In the genomic region with DNA sequence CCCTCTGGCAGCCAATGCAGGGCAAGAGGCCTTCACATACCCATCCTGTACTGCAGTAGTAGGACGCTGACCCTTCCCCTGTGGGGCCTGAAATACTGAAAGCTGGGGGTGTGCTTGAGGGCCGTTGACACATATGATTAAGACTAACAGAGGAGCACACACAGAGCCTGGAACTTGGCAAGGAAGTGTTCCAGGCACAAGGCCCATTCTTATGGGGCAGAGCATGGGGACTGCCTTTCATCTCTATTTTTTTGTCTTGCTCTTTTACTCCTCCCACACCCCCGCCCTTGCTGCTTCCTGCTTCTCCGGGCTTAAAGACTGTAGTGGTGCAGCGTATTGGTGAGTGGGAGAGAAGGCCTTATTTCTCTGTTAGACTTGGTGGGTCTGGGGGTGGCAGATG, we compare ENCODE assay signal across 1 cellular context.
TF ChIP-seq lines count a peak whose summit lies in the region.

No MANE protein-coding gene starts in this region.

TF ChIP-seq in GM23338, 12 proteins besides CTCF, POLR2A, EP300 and RAD21 (continued from another document):
- TF ChIP-seq, protein P1, sequence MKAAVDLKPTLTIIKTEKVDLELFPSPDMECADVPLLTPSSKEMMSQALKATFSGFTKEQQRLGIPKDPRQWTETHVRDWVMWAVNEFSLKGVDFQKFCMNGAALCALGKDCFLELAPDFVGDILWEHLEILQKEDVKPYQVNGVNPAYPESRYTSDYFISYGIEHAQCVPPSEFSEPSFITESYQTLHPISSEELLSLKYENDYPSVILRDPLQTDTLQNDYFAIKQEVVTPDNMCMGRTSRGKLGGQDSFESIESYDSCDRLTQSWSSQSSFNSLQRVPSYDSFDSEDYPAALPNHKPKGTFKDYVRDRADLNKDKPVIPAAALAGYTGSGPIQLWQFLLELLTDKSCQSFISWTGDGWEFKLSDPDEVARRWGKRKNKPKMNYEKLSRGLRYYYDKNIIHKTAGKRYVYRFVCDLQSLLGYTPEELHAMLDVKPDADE (IDR thresholded peaks at IDR 0.05) = no peak
- TF ChIP-seq EZH2phosphoT487 (IDR thresholded peaks at IDR 0.05; ENCODE audit: unreplicated experiment) = no peak
- TF ChIP-seq CREB1 (CRISPR knock-in tag; IDR thresholded peaks at IDR 0.05; ENCODE audit: low read depth) = no peak
- TF ChIP-seq JUNB (IDR thresholded peaks at IDR 0.05; ENCODE audit: unreplicated experiment) = no peak
- TF ChIP-seq NANOG (IDR thresholded peaks at IDR 0.05; ENCODE audit: borderline replicate concordance) = no peak
- no peak for TF ChIP-seq ZNF331 (CRISPR knock-in tag; IDR thresholded peaks at IDR 0.05; ENCODE audit: low read depth)
- no peak for TF ChIP-seq EZH2 (IDR thresholded peaks at IDR 0.05; ENCODE audit: low read depth, unreplicated experiment)
